2 cellular contexts compared by ENCODE assay signal in the genomic region with DNA sequence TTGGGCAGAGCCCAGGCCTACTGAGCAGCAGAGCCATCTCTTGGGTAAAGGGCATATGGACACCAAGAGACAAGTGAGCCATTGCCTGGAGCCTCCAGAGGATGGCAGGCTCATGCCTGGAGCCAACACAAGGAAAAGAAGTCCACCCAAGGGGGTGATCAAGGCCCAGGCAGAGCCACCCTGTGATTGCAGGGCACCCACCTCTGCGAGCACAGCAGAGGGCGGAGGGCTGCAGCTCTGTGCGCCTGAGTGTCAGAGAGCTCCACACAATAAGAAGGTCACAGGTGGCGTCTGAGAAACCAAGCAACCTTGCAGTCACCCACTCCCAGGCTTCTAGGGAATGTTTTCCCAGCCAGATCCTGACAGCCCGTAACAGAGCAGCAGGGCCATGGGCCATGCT. TPM values are rescaled to one million over a fixed set of nuclear protein-coding genes. Genes with fewer than 3 reads are reported as not detected.
"Had no signal": no experiment of that assay in that cellular context is flagged by ENCODE, and none has a peak within 500 bp of the region (broad histone marks: within the 10 kb centered on the region; RNA-seq: fewer than 3 reads in every experiment).

No MANE protein-coding gene starts in this region.

RNA-seq across cellular contexts. Expression of a gene that starts 57.8 kb away (rescaled TPM):
- total RNA-seq: HT-29 had no signal
- polyA plus RNA-seq: K562 had no signal
